In the genomic region with DNA sequence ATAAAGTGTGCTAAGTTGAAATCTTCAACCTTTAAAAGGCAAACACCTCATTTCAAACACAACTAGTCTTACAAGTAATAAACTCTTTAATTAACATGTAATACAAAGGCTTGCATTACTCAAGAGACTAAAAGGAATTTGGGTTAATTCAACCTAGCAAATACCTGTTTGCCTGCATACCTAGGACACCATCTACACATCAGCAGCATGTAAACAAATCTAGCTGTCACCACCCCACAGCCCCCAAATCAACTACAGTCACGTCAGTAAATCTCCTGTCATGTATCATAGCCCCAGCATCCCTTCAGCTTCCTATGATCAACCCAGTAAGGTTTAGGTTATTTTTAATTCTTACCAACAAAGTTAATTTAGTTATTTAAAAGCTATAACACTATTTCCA, we compare ENCODE assay signal across 1 cellular context.
TF ChIP-seq lines count a peak whose summit lies in the region.

No MANE protein-coding gene starts in this region.

TF ChIP-seq in K562, 482 proteins besides CTCF, POLR2A, EP300 and RAD21:
- TF ChIP-seq ZNF445 (CRISPR knock-in tag; IDR thresholded peaks at IDR 0.05; ENCODE audit: low read depth): no peak
- TF ChIP-seq TEAD2 (tag; IDR thresholded peaks at IDR 0.05): 0 out of 2 replicates have a peak, but pooled peaks have one; percentile 15
